In genomic region chr3:63655519-63655918, GRCh38 we compare ENCODE assay signal across 18 cellular contexts. TPM values are rescaled to one million over a fixed set of nuclear protein-coding genes. Genes with fewer than 3 reads are reported as not detected.
A peak's percentile ranks its signal among the peaks of the same experiment; 100 is the strongest.
DNase-seq lines count a peak whose midpoint lies in the region; ATAC-seq and TF ChIP-seq lines count a peak whose summit lies in the region.
"Had no signal": no experiment of that assay in that cellular context is flagged by ENCODE, and none has a peak within 500 bp of the region (broad histone marks: within the 10 kb centered on the region; RNA-seq: fewer than 3 reads in every experiment).

No MANE protein-coding gene starts in this region.

- peaks cover 20% of the 10 kb centered on the region for H3K4me1 Mint-ChIP-seq in chondrocyte (ENCODE audit: low read depth)

- ATAC-seq in Right ventricle myocardium inferior (no peak), HG03196 (IDR thresholded peaks at IDR 0.05; ENCODE audit: unreplicated experiment) (no peak)
- ATAC-seq: gastroesophageal sphincter had no signal

- peak overlapping the region; percentile 88 for H3K27ac ChIP-seq in osteoblast (ENCODE audit: low read depth, low read length)
- H3K27ac ChIP-seq: gastroesophageal sphincter, KMS-11, RWPE1, testis had no signal

- H3K27ac Mint-ChIP-seq in chondrocyte (ENCODE audit: unreplicated experiment): peak overlapping the region; percentile 88
- H3K27ac Mint-ChIP-seq: T-helper 2 cell treated with Interferon-gamma antibody and Interleukin-4, amounts not matched to agents 5 μg/mL and 100 μg/mL, for 36 hours had no signal

- H2AFZ ChIP-seq in osteoblast (ENCODE audit: low read length): no peak overlapping the region

- no peaks in the 10 kb centered on the region for H3K9me3 ChIP-seq in osteoblast (ENCODE audit: low read depth, low read length)
- H3K9me3 ChIP-seq: gastroesophageal sphincter, testis had no signal

- peak overlapping the region; percentile 15 for H3K4me2 ChIP-seq in osteoblast (ENCODE audit: insufficient read depth, low read length)
- H3K4me2 ChIP-seq: KMS-11 had no signal

- H3K4me3 ChIP-seq in AG10803 (ENCODE audit: low read length): no peak overlapping the region
- no peak overlapping the region for H3K4me3 ChIP-seq in osteoblast (ENCODE audit: insufficient read depth, low read length)
- H3K4me3 ChIP-seq: gastroesophageal sphincter, testis had no signal

- peaks cover 5% of the 10 kb centered on the region for H3K27me3 Mint-ChIP-seq in chondrocyte (ENCODE audit: low read depth)

- no peak for TF ChIP-seq CTCF in AG10803 (conservative IDR thresholded peaks at IDR 0.05; ENCODE audit: low read length)
- TF ChIP-seq CTCF in chondrocyte (IDR thresholded peaks at IDR 0.05): no peak
- TF ChIP-seq CTCF in osteoblast (IDR thresholded peaks at IDR 0.05; ENCODE audit: extremely low read depth, low read depth, low read length): no peak

- H3K36me3 Mint-ChIP-seq in chondrocyte (ENCODE audit: low read depth): no peaks in the 10 kb centered on the region

- H3K4me3 Mint-ChIP-seq in chondrocyte (ENCODE audit: unreplicated experiment): no peak overlapping the region
- H3K4me3 Mint-ChIP-seq: T-helper 2 cell treated with Interferon-gamma antibody and Interleukin-4, amounts not matched to agents 5 μg/mL and 100 μg/mL, for 36 hours had no signal

- no peaks in the 10 kb centered on the region for H3K27me3 ChIP-seq in osteoblast (ENCODE audit: insufficient read depth, low read length)
- H3K27me3 ChIP-seq: gastroesophageal sphincter, testis had no signal

- H3K4me1 ChIP-seq in osteoblast (ENCODE audit: insufficient read depth, low read length): peaks cover 28% of the 10 kb centered on the region
- H3K4me1 ChIP-seq: gastroesophageal sphincter, testis had no signal

- H4K20me1 ChIP-seq in osteoblast (ENCODE audit: insufficient read depth, low read length): no peaks in the 10 kb centered on the region

- peak; percentile 96 for DNase-seq in AG10803 (ENCODE audit: low read depth)
- DNase-seq in LHCN-M2 (ENCODE audit: low read depth): peak; percentile 36
- DNase-seq in chondrocyte (ENCODE audit: low spot score): no peak
- DNase-seq in osteoblast (ENCODE audit: insufficient read length, low spot score, missing footprints): peak; percentile 11
- no peak for DNase-seq in activated effector memory CD4-positive, alpha-beta T cell treated with Interleukin-2 at 50 U/mL for 16 hours
- DNase-seq in Right ventricle myocardium inferior (ENCODE audit: missing footprints): no peak
- DNase-seq in stimulated activated CD4-positive, alpha-beta T cell treated with anti-CD3 and anti-CD28 coated beads, Interleukin-4, amount 100 ng/mL, for 1 hour: no peak
- DNase-seq: C1 segment of cervical spinal cord; NCI-H1694; NCI-H526 treated with DMSO at 0.1 percent for 48 hours; stimulated activated CD4-positive, alpha-beta T cell treated with anti-CD3 and anti-CD28 coated beads, Interleukin-15, amount 100 ng/mL, for 24 hours; testis had no signal

- no peaks in the 10 kb centered on the region for H3K79me2 ChIP-seq in osteoblast (ENCODE audit: insufficient read depth, low read length)

- intact Hi-C loops in Right ventricle myocardium inferior (cut with DNase I): no loop called here

- H3K36me3 ChIP-seq in osteoblast (ENCODE audit: insufficient read depth, low read length): no peaks in the 10 kb centered on the region
- H3K36me3 ChIP-seq: gastroesophageal sphincter had no signal

- peaks cover 4% of the 10 kb centered on the region for H3K9me3 Mint-ChIP-seq in chondrocyte (ENCODE audit: low read depth)
- H3K9me3 Mint-ChIP-seq: T-helper 2 cell treated with Interferon-gamma antibody and Interleukin-4, amounts not matched to agents 5 μg/mL and 100 μg/mL, for 36 hours had no signal

RNA-seq across cellular contexts. Expression of gene SNTN, which starts 3.0 kb away (rescaled TPM):
- total RNA-seq in LHCN-M2 (2014; rRNA removed) (not detected in 2 replicates), chondrocyte (not detected in 3 replicates), osteoblast (not detected in 2 replicates), Right ventricle myocardium inferior (not detected)
- not detected for polyA plus RNA-seq in LHCN-M2 (2012)
- total RNA-seq: gastroesophageal sphincter, mononuclear cell, testis had no signal

Comparison
In these comparisons a context has a peak if more than half of its experiments do, and no peak if none do; other contexts are left out.
1. DNase-seq: peak in AG10803 (single experiment), LHCN-M2 (single experiment) and osteoblast (single experiment); none in chondrocyte (single experiment), activated effector memory CD4-positive, alpha-beta T cell treated with Interleukin-2 at 50 U/mL for 16 hours (single experiment), Right ventricle myocardium inferior (single experiment) and stimulated activated CD4-positive, alpha-beta T cell treated with anti-CD3 and anti-CD28 coated beads, Interleukin-4, amount 100 ng/mL, for 1 hour (single experiment).